25 cellular contexts compared by ENCODE assay signal in the genomic region with DNA sequence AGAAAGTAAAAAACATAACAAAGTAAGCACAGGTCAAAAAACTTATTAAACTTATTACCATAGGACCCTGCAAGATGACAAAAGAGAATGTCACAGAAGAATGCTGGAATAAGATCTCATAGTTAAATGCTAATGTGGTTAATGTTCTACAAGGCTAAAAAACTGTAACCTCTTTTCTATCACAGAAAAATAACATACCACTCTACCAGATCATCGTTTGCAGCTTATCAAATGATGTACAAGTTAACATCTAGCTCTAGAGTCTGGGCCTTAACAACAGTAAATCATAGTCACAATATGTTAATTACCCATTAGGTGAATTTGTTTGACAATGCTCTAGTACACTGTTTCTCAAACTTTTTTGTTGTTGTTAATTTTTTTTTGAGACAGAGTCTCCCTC. TPM values are rescaled to one million over a fixed set of nuclear protein-coding genes. Genes with fewer than 3 reads are reported as not detected.
DNase-seq lines count a peak whose midpoint lies in the region; TF ChIP-seq lines count a peak whose summit lies in the region.
"Had no signal": no experiment of that assay in that cellular context is flagged by ENCODE, and none has a peak within 500 bp of the region (broad histone marks: within the 10 kb centered on the region; RNA-seq: fewer than 3 reads in every experiment).

No MANE protein-coding gene starts in this region.

- H3K36me3 ChIP-seq in brain microvascular endothelial cell (replicated peaks), result no peaks in the 10 kb centered on the region

- no peak overlapping the region for H3K4me3 ChIP-seq in brain microvascular endothelial cell (ENCODE audit: low read depth, low read length)
- H3K4me3 ChIP-seq: BLaER1 treated with 17β-estradiol and CSF1 and Interleukin-3, amounts not matched to agents 10 nM and 100 nM; MG63; PC-9 had no signal

- peaks cover 6% of the 10 kb centered on the region in 2 donors for H3K36me3 Mint-ChIP-seq in CD14-positive monocyte
- peaks cover 4% of the 10 kb centered on the region for H3K36me3 Mint-ChIP-seq in T-helper 2 cell treated with Interferon-gamma antibody and Interleukin-4, amounts not matched to agents 5 μg/mL and 100 μg/mL, for 36 hours (ENCODE audit: low read depth)

- TF ChIP-seq CTCF in brain microvascular endothelial cell (IDR thresholded peaks at IDR 0.05; ENCODE audit: low read depth, low read length, missing control alignments) (no peak), CD14-positive monocyte (IDR thresholded peaks at IDR 0.05) (no peak)

- no peaks in the 10 kb centered on the region for H3K27me3 ChIP-seq in brain microvascular endothelial cell (replicated peaks)
- H3K27me3 ChIP-seq: BLaER1 treated with 17β-estradiol and CSF1 and Interleukin-3, amounts not matched to agents 10 nM and 100 nM; MG63 had no signal

- in situ Hi-C loops in brain microvascular endothelial cell (cut with HindIII; ENCODE audit: low pct_ligation_motif_present, low sequenced_read_pairs), result no loop called here

- H3K27me3 Mint-ChIP-seq in CD14-positive monocyte (ENCODE audit: low read depth in 3 of 3), result peaks cover 0 to 4% (median 0%) of the 10 kb centered on the region in 3 donors
- peaks cover 4% of the 10 kb centered on the region for H3K27me3 Mint-ChIP-seq in T-helper 2 cell treated with Interferon-gamma antibody and Interleukin-4, amounts not matched to agents 5 μg/mL and 100 μg/mL, for 36 hours (ENCODE audit: low read depth)

- H3K4me1 Mint-ChIP-seq in CD14-positive monocyte, result peaks cover 13% of the 10 kb centered on the region
- peaks cover 4% of the 10 kb centered on the region for H3K4me1 Mint-ChIP-seq in T-helper 2 cell treated with Interferon-gamma antibody and Interleukin-4, amounts not matched to agents 5 μg/mL and 100 μg/mL, for 36 hours (ENCODE audit: low read depth)
- H3K4me1 Mint-ChIP-seq: CD4-positive, alpha-beta memory T cell had no signal

- intact Hi-C loops in CD14-positive monocyte (cut with micrococcal nuclease), result no loop called here

- peak overlapping the region; percentile 24 for H3K27ac ChIP-seq in brain microvascular endothelial cell
- H3K27ac ChIP-seq: PC-9 had no signal

- DNase-seq in M059J (ENCODE audit: low read depth), result peak; percentile 26
- no peak for DNase-seq in brain microvascular endothelial cell
- peak; percentile 56 for DNase-seq in kidney tubule cell (ENCODE audit: low spot score)
- DNase-seq in stimulated activated CD4-positive, alpha-beta T cell treated with anti-CD3 and anti-CD28 coated beads, Interleukin-4, amount 100 ng/mL, for 24 hours, result no peak
- no peak for DNase-seq in CD14-positive monocyte (ENCODE audit: low spot score)
- no peak for DNase-seq in activated CD4-positive, CD25-positive, alpha-beta regulatory T cell (lab: John Stamatoyannopoulos, UW)
- no peak for DNase-seq in T-helper 2 cell treated with Interferon-gamma antibody and Interleukin-4, amounts not matched to agents 5 μg/mL and 100 μg/mL, for 36 hours (ENCODE audit: low spot score)
- DNase-seq: AML-193; CD4-positive, alpha-beta memory T cell; COR-L47; EL; GDM1; HCEC 1CT; KBM-7; MG63; NCI-H1105 treated with DMSO at 0.1 percent for 48 hours; NCI-H146; NCI-H2029; NCI-H446; NCI-H524 treated with DMSO at 0.1 percent for 48 hours; NCI-H774; PC-9; RPMI8226; SHP77 had no signal

- no peaks in the 10 kb centered on the region for H3K9me3 Mint-ChIP-seq in CD14-positive monocyte
- no peaks in the 10 kb centered on the region for H3K9me3 Mint-ChIP-seq in T-helper 2 cell treated with Interferon-gamma antibody and Interleukin-4, amounts not matched to agents 5 μg/mL and 100 μg/mL, for 36 hours
- H3K9me3 Mint-ChIP-seq: CD4-positive, alpha-beta memory T cell had no signal

- no peak overlapping the region for H3K27ac Mint-ChIP-seq in CD14-positive monocyte
- no peak overlapping the region for H3K27ac Mint-ChIP-seq in T-helper 2 cell treated with Interferon-gamma antibody and Interleukin-4, amounts not matched to agents 5 μg/mL and 100 μg/mL, for 36 hours

- no peak overlapping the region for H3K4me3 Mint-ChIP-seq in CD14-positive monocyte
- H3K4me3 Mint-ChIP-seq in T-helper 2 cell treated with Interferon-gamma antibody and Interleukin-4, amounts not matched to agents 5 μg/mL and 100 μg/mL, for 36 hours, result no peak overlapping the region
- H3K4me3 Mint-ChIP-seq: CD4-positive, alpha-beta memory T cell had no signal

RNA-seq across cellular contexts. Expression of a gene that starts 53.0 kb away (rescaled TPM):
- total RNA-seq in M059J (2014; rRNA removed; shearing (Covaris generic)), result 3.9 and 5.8 TPM in 2 replicates
- polyA plus RNA-seq in CD14-positive monocyte, result 1 to 10 TPM in 1 of 2 donors, under 1 TPM in 1; 0.95 to 1.1 TPM

RNA-seq across cellular contexts. Expression of a gene that starts 53.1 kb away (rescaled TPM):
- total RNA-seq in M059J (2014; rRNA removed; shearing (Covaris generic)), result 13.4 and 25.8 TPM in 2 replicates
- polyA plus RNA-seq in CD14-positive monocyte, result 10 to 100 TPM in 1 of 2 donors, 1 to 10 TPM in 1; 9.4 to 11.4 TPM

Comparison
In these comparisons a context has a peak if more than half of its experiments do, and no peak if none do; other contexts are left out.
1. DNase-seq: peak in M059J (single experiment) and kidney tubule cell (single experiment); none in brain microvascular endothelial cell (single experiment), stimulated activated CD4-positive, alpha-beta T cell treated with anti-CD3 and anti-CD28 coated beads, Interleukin-4, amount 100 ng/mL, for 24 hours (single experiment), CD14-positive monocyte (single experiment), activated CD4-positive, CD25-positive, alpha-beta regulatory T cell (0 of 4) and T-helper 2 cell treated with Interferon-gamma antibody and Interleukin-4, amounts not matched to agents 5 μg/mL and 100 μg/mL, for 36 hours (single experiment).